Comparison of ENCODE assay signal across 17 cellular contexts in the genomic region with DNA sequence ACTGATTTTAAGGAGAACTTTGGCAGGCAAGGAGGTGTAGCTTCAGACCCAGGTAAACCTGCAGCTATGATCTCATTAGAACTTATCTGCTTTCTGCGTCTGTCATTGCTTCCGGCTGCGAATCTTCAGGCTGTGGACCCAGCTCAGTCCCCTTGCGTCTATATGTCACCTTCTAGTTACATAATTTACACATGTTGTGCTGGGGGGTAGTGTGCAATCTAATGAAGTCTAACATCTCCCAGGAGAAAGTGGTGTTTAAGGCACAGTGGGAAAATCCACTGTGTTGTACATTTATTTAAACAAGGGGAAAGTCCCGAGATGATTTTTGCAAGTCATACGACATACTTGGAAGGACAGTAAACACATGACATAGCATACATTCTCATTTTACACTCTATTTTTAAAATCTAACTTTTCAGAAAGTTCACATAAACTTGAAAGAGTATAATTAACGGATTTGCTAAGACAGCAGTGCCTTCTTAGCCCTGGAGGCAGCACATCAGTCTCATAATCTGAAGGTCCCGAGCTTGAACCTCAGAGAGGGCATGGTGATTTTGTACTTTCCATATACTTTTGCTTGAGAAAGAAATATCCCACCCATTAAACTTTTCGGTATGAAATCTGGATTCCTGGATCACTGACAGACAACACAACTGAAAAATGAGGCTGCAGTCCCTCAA. TPM values are rescaled to one million over a fixed set of nuclear protein-coding genes. Genes with fewer than 3 reads are reported as not detected.
DNase-seq lines count a peak whose midpoint lies in the region; ATAC-seq and TF ChIP-seq lines count a peak whose summit lies in the region.
"Had no signal": no experiment of that assay in that cellular context is flagged by ENCODE, and none has a peak within 500 bp of the region (broad histone marks: within the 10 kb centered on the region; RNA-seq: fewer than 3 reads in every experiment).

No MANE protein-coding gene starts in this region.

- CTCF ChIA-PET in HEK293 (lab: Yijun Ruan, JAX): interaction anchor here (0.6 to 0.7 kb wide), 2 partner anchors 41 to 158 kb away, joined by 3 to 5 read pairs; no protein-coding TSS in a partner anchor

- ATAC-seq in Right ventricle myocardium inferior (no peak), T-helper 17 cell (no peak)

- TF ChIP-seq CTCF in HEK293 (tag by site-specific recombination; IDR thresholded peaks at IDR 0.05): no peak

- H3K4me1 Mint-ChIP-seq in T-helper 17 cell: no peaks in the 10 kb centered on the region

- POLR2A ChIA-PET in HEK293 (lab: Yijun Ruan, JAX): no interaction called here

- DNase-seq in NCI-H82 (lab: John Stamatoyannopoulos, UW): peak; percentile 22
- no peak for DNase-seq in NCI-H82 treated with DMSO at 0.1 percent for 48 hours (lab: John Stamatoyannopoulos, UW; ENCODE audit: unreplicated experiment)
- peak; percentile 5 for DNase-seq in NCI-H748 treated with DMSO at 0.1 percent for 48 hours (lab: John Stamatoyannopoulos, UW)
- no peak for DNase-seq in Right ventricle myocardium inferior (ENCODE audit: missing footprints)
- no peak for DNase-seq in NCI-H187 (lab: John Stamatoyannopoulos, UW)
- no peak for DNase-seq in T-helper 17 cell
- DNase-seq: CD4-positive, alpha-beta T cell; DMS153; DND-41; GDM1; KG1 had no signal

- no peak overlapping the region for H3K27ac Mint-ChIP-seq in T-helper 17 cell
- H3K27ac Mint-ChIP-seq: CD4-positive, alpha-beta T cell had no signal

- H3K27ac ChIP-seq in HEK293 (ENCODE audit: extremely low read depth, low read depth, low read length): no peak overlapping the region
- H3K27ac ChIP-seq: 22Rv1; BLaER1 treated with 17β-estradiol and CSF1 and Interleukin-3, amounts not matched to agents 10 nM and 100 nM; HL-60 had no signal

- no peak overlapping the region for H3K4me3 Mint-ChIP-seq in T-helper 17 cell
- H3K4me3 Mint-ChIP-seq: CD4-positive, alpha-beta T cell had no signal

- H3K9me3 ChIP-seq in HEK293 (ENCODE audit: control insufficient read depth, insufficient read depth, low read depth, low read length): no peaks in the 10 kb centered on the region
- no peaks in the 10 kb centered on the region for H3K9me3 ChIP-seq in T-helper 17 cell (ENCODE audit: control insufficient read depth, low read length, poor library complexity, severe bottlenecking)

- H3K27me3 Mint-ChIP-seq in T-helper 17 cell: peaks cover 82% of the 10 kb centered on the region

- intact Hi-C loops in Right ventricle myocardium inferior (cut with DNase I): no loop called here

- H3K4me3 ChIP-seq in HEK293 (ENCODE audit: low read depth, low read length): no peak overlapping the region
- H3K4me3 ChIP-seq: BLaER1 treated with 17β-estradiol and CSF1 and Interleukin-3, amounts not matched to agents 10 nM and 100 nM; HAP-1 had no signal

- no peaks in the 10 kb centered on the region for H3K36me3 Mint-ChIP-seq in T-helper 17 cell (ENCODE audit: low read depth)

- no peaks in the 10 kb centered on the region for H3K4me1 ChIP-seq in HEK293 (ENCODE audit: control insufficient read depth, insufficient read depth, low read length)
- H3K4me1 ChIP-seq: BLaER1 treated with 17β-estradiol and CSF1 and Interleukin-3, amounts not matched to agents 10 nM and 100 nM; HAP-1 had no signal

- H3K36me3 ChIP-seq in HEK293 (ENCODE audit: control insufficient read depth in 2 of 2, insufficient read depth in 1 of 2, low read length in 2 of 2): no peaks in the 10 kb centered on the region
- H3K36me3 ChIP-seq: BLaER1 treated with 17β-estradiol and CSF1 and Interleukin-3, amounts not matched to agents 10 nM and 100 nM; HAP-1 had no signal

TF ChIP-seq in HEK293, 187 proteins besides CTCF, POLR2A, EP300 and RAD21:
- TF ChIP-seq ZNF692 (tag by site-specific recombination; IDR thresholded peaks at IDR 0.05) (0 out of 2 replicates have a peak, but pooled peaks have one; percentile 28), ZNF843 (tag by site-specific recombination; IDR thresholded peaks at IDR 0.05) (no peak), ZNF426 (tag by site-specific recombination; IDR thresholded peaks at IDR 0.05) (no peak), REST (tag by site-specific recombination; IDR thresholded peaks at IDR 0.05) (no peak)
- TF ChIP-seq, protein P1, sequence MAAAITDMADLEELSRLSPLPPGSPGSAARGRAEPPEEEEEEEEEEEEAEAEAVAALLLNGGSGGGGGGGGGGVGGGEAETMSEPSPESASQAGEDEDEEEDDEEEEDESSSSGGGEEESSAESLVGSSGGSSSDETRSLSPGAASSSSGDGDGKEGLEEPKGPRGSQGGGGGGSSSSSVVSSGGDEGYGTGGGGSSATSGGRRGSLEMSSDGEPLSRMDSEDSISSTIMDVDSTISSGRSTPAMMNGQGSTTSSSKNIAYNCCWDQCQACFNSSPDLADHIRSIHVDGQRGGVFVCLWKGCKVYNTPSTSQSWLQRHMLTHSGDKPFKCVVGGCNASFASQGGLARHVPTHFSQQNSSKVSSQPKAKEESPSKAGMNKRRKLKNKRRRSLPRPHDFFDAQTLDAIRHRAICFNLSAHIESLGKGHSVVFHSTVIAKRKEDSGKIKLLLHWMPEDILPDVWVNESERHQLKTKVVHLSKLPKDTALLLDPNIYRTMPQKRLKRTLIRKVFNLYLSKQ (tag by site-specific recombination; IDR thresholded peaks at IDR 0.05; ENCODE audit: borderline replicate concordance): no peak

RNA-seq across cellular contexts. Expression of gene GPX6, which starts 35.2 kb away (rescaled TPM):
- total RNA-seq in Right ventricle myocardium inferior: not detected
- not detected for total RNA-seq in T-helper 17 cell
- total RNA-seq: CD4-positive, alpha-beta T cell; H1 had no signal

RNA-seq across cellular contexts. Expression of gene ZSCAN23, which starts 37.1 kb away (rescaled TPM):
- total RNA-seq in Right ventricle myocardium inferior (1.3 TPM), T-helper 17 cell (under 1 TPM; 0.12 to 0.52 TPM)

RNA-seq across cellular contexts. Expression of gene GPX5, which starts 45.3 kb away (rescaled TPM):
- total RNA-seq in Right ventricle myocardium inferior: not detected
- not detected for total RNA-seq in T-helper 17 cell
- total RNA-seq: CD4-positive, alpha-beta T cell; H1 had no signal

Comparison
In these comparisons a context has a peak if more than half of its experiments do, and no peak if none do; other contexts are left out.
1. DNase-seq: peak in NCI-H82 (single experiment) and NCI-H748 treated with DMSO at 0.1 percent for 48 hours (single experiment); none in NCI-H82 treated with DMSO at 0.1 percent for 48 hours (single experiment), Right ventricle myocardium inferior (single experiment), NCI-H187 (0 of 2) and T-helper 17 cell (0 of 3).